1 cellular context compared by ENCODE assay signal in the genomic region with DNA sequence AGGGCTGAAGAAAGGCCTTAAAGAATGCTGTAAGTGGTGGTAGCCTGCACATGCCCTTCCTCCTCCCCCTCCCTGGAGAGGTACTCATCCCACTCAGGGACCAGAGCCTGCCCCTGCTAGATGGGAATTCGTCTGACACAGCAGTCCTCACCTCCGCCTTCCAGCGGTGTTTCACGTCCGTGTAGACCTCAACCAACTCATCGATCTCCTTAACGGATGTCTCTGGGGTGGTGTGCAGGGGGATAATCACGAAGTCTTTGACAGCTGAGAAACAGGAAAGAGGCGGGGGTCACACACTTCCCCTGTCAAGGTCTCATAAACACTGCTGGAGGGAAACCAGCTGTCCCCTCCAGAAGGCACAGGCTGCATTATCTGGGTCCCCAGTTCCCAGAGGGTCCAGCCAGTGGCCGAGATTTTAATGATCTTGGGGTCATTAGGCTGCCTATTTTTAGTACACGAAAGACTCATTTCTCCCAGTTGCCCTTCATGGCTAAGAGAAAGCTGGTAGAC.
TF ChIP-seq lines count a peak whose summit lies in the region.

No MANE protein-coding gene starts in this region.

TF ChIP-seq in HepG2, 621 proteins besides CTCF, POLR2A, EP300 and RAD21:
- TF ChIP-seq, protein P1, sequence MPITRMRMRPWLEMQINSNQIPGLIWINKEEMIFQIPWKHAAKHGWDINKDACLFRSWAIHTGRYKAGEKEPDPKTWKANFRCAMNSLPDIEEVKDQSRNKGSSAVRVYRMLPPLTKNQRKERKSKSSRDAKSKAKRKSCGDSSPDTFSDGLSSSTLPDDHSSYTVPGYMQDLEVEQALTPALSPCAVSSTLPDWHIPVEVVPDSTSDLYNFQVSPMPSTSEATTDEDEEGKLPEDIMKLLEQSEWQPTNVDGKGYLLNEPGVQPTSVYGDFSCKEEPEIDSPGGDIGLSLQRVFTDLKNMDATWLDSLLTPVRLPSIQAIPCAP (CRISPR knock-in tag; IDR thresholded peaks at IDR 0.05; ENCODE audit: low read depth) = no peak
- TF ChIP-seq, protein P2, sequence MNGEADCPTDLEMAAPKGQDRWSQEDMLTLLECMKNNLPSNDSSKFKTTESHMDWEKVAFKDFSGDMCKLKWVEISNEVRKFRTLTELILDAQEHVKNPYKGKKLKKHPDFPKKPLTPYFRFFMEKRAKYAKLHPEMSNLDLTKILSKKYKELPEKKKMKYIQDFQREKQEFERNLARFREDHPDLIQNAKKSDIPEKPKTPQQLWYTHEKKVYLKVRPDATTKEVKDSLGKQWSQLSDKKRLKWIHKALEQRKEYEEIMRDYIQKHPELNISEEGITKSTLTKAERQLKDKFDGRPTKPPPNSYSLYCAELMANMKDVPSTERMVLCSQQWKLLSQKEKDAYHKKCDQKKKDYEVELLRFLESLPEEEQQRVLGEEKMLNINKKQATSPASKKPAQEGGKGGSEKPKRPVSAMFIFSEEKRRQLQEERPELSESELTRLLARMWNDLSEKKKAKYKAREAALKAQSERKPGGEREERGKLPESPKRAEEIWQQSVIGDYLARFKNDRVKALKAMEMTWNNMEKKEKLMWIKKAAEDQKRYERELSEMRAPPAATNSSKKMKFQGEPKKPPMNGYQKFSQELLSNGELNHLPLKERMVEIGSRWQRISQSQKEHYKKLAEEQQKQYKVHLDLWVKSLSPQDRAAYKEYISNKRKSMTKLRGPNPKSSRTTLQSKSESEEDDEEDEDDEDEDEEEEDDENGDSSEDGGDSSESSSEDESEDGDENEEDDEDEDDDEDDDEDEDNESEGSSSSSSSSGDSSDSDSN (CRISPR knock-in tag; IDR thresholded peaks at IDR 0.05) = no peak
- TF ChIP-seq ZNF598 (CRISPR knock-in tag; IDR thresholded peaks at IDR 0.05; ENCODE audit: borderline replicate concordance) (0 out of 2 replicates have a peak, but pooled peaks have one; percentile 19), ZNF274 (CRISPR knock-in tag; IDR thresholded peaks at IDR 0.05) (0 out of 2 replicates have a peak, but pooled peaks have one; percentile 11), ARNTL (CRISPR knock-in tag; IDR thresholded peaks at IDR 0.05) (0 out of 2 replicates have a peak, but pooled peaks have one; percentile 12), ZNF337 (CRISPR knock-in tag; IDR thresholded peaks at IDR 0.05; ENCODE audit: borderline replicate concordance, low read depth) (0 out of 2 replicates have a peak, but pooled peaks have one; percentile 47), ZNF501 (CRISPR knock-in tag; IDR thresholded peaks at IDR 0.05) (0 out of 2 replicates have a peak, but pooled peaks have one; percentile 35), MEIS1 (CRISPR knock-in tag; IDR thresholded peaks at IDR 0.05; ENCODE audit: borderline replicate concordance) (peak; percentile 52; the same call in 1 of the 2 replicates), JUN (CRISPR knock-in tag; IDR thresholded peaks at IDR 0.05) (0 out of 2 replicates have a peak, but pooled peaks have one; percentile 6), ZNF605 (CRISPR knock-in tag; IDR thresholded peaks at IDR 0.05) (peak; percentile 55; the same call in 1 of the 2 replicates), ZSCAN29 (CRISPR knock-in tag; conservative IDR thresholded peaks at IDR 0.05) (peak; percentile 96), CHD4 (IDR thresholded peaks at IDR 0.05; ENCODE audit: borderline replicate concordance, low read length) (0 out of 2 replicates have a peak, but pooled peaks have one; percentile 16), TBX2 (CRISPR knock-in tag; IDR thresholded peaks at IDR 0.05; ENCODE audit: borderline replicate concordance) (peak; percentile 5; the same call in 1 of the 2 replicates), PRMT3 (CRISPR knock-in tag; IDR thresholded peaks at IDR 0.05; ENCODE audit: borderline replicate concordance, low read depth) (no peak), ZBTB38 (CRISPR knock-in tag; IDR thresholded peaks at IDR 0.05) (peak; percentile 99), MEF2D (CRISPR knock-in tag; IDR thresholded peaks at IDR 0.05) (0 out of 2 replicates have a peak, but pooled peaks have one; percentile 15)
- TF ChIP-seq, protein P3, sequence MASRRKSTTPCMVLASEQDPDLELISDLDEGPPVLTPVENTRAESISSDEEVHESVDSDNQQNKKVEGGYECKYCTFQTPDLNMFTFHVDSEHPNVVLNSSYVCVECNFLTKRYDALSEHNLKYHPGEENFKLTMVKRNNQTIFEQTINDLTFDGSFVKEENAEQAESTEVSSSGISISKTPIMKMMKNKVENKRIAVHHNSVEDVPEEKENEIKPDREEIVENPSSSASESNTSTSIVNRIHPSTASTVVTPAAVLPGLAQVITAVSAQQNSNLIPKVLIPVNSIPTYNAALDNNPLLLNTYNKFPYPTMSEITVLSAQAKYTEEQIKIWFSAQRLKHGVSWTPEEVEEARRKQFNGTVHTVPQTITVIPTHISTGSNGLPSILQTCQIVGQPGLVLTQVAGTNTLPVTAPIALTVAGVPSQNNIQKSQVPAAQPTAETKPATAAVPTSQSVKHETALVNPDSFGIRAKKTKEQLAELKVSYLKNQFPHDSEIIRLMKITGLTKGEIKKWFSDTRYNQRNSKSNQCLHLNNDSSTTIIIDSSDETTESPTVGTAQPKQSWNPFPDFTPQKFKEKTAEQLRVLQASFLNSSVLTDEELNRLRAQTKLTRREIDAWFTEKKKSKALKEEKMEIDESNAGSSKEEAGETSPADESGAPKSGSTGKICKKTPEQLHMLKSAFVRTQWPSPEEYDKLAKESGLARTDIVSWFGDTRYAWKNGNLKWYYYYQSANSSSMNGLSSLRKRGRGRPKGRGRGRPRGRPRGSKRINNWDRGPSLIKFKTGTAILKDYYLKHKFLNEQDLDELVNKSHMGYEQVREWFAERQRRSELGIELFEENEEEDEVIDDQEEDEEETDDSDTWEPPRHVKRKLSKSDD (CRISPR knock-in tag; IDR thresholded peaks at IDR 0.05; ENCODE audit: low read depth) = no peak
- TF ChIP-seq, protein P4, sequence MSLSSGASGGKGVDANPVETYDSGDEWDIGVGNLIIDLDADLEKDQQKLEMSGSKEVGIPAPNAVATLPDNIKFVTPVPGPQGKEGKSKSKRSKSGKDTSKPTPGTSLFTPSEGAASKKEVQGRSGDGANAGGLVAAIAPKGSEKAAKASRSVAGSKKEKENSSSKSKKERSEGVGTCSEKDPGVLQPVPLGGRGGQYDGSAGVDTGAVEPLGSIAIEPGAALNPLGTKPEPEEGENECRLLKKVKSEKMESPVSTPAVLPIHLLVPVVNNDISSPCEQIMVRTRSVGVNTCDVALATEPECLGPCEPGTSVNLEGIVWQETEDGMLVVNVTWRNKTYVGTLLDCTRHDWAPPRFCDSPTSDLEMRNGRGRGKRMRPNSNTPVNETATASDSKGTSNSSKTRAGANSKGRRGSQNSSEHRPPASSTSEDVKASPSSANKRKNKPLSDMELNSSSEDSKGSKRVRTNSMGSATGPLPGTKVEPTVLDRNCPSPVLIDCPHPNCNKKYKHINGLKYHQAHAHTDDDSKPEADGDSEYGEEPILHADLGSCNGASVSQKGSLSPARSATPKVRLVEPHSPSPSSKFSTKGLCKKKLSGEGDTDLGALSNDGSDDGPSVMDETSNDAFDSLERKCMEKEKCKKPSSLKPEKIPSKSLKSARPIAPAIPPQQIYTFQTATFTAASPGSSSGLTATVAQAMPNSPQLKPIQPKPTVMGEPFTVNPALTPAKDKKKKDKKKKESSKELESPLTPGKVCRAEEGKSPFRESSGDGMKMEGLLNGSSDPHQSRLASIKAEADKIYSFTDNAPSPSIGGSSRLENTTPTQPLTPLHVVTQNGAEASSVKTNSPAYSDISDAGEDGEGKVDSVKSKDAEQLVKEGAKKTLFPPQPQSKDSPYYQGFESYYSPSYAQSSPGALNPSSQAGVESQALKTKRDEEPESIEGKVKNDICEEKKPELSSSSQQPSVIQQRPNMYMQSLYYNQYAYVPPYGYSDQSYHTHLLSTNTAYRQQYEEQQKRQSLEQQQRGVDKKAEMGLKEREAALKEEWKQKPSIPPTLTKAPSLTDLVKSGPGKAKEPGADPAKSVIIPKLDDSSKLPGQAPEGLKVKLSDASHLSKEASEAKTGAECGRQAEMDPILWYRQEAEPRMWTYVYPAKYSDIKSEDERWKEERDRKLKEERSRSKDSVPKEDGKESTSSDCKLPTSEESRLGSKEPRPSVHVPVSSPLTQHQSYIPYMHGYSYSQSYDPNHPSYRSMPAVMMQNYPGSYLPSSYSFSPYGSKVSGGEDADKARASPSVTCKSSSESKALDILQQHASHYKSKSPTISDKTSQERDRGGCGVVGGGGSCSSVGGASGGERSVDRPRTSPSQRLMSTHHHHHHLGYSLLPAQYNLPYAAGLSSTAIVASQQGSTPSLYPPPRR (CRISPR knock-in tag; IDR thresholded peaks at IDR 0.05; ENCODE audit: borderline replicate concordance) = peak; percentile 29; the same call in 1 of the 2 replicates
- TF ChIP-seq, protein P5, sequence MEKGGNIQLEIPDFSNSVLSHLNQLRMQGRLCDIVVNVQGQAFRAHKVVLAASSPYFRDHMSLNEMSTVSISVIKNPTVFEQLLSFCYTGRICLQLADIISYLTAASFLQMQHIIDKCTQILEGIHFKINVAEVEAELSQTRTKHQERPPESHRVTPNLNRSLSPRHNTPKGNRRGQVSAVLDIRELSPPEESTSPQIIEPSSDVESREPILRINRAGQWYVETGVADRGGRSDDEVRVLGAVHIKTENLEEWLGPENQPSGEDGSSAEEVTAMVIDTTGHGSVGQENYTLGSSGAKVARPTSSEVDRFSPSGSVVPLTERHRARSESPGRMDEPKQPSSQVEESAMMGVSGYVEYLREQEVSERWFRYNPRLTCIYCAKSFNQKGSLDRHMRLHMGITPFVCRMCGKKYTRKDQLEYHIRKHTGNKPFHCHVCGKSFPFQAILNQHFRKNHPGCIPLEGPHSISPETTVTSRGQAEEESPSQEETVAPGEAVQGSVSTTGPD (CRISPR knock-in tag; IDR thresholded peaks at IDR 0.05) = peak; percentile 19; the same call in 1 of the 2 replicates
- TF ChIP-seq, protein P6, sequence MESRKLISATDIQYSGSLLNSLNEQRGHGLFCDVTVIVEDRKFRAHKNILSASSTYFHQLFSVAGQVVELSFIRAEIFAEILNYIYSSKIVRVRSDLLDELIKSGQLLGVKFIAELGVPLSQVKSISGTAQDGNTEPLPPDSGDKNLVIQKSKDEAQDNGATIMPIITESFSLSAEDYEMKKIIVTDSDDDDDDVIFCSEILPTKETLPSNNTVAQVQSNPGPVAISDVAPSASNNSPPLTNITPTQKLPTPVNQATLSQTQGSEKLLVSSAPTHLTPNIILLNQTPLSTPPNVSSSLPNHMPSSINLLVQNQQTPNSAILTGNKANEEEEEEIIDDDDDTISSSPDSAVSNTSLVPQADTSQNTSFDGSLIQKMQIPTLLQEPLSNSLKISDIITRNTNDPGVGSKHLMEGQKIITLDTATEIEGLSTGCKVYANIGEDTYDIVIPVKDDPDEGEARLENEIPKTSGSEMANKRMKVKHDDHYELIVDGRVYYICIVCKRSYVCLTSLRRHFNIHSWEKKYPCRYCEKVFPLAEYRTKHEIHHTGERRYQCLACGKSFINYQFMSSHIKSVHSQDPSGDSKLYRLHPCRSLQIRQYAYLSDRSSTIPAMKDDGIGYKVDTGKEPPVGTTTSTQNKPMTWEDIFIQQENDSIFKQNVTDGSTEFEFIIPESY (CRISPR knock-in tag; IDR thresholded peaks at IDR 0.05) = peak; percentile 31; the same call in 1 of the 2 replicates
- TF ChIP-seq, protein P7, sequence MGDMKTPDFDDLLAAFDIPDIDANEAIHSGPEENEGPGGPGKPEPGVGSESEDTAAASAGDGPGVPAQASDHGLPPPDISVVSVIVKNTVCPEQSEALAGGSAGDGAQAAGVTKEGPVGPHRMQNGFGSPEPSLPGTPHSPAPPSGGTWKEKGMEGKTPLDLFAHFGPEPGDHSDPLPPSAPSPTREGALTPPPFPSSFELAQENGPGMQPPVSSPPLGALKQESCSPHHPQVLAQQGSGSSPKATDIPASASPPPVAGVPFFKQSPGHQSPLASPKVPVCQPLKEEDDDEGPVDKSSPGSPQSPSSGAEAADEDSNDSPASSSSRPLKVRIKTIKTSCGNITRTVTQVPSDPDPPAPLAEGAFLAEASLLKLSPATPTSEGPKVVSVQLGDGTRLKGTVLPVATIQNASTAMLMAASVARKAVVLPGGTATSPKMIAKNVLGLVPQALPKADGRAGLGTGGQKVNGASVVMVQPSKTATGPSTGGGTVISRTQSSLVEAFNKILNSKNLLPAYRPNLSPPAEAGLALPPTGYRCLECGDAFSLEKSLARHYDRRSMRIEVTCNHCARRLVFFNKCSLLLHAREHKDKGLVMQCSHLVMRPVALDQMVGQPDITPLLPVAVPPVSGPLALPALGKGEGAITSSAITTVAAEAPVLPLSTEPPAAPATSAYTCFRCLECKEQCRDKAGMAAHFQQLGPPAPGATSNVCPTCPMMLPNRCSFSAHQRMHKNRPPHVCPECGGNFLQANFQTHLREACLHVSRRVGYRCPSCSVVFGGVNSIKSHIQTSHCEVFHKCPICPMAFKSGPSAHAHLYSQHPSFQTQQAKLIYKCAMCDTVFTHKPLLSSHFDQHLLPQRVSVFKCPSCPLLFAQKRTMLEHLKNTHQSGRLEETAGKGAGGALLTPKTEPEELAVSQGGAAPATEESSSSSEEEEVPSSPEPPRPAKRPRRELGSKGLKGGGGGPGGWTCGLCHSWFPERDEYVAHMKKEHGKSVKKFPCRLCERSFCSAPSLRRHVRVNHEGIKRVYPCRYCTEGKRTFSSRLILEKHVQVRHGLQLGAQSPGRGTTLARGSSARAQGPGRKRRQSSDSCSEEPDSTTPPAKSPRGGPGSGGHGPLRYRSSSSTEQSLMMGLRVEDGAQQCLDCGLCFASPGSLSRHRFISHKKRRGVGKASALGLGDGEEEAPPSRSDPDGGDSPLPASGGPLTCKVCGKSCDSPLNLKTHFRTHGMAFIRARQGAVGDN (CRISPR knock-in tag; IDR thresholded peaks at IDR 0.05) = peak; percentile 82
